ENCODE assay signal across 10 cellular contexts in the genomic region with DNA sequence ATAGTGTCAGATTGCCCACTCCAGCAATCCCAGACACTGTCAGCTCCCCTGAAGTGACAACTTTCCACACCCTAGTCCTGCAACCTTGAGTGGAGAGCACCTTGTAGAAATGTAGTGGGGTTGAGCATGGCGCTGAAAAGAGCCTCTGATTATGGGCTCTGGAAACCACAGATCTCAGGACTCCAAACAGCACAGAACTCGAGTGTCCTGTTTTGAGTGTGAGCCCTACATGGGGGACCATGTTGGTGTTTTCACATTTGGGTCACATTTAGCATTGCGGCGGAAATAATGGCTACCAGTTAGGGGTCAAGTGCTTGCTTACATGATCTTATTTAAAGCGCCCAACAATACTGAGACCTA. TPM values are rescaled to one million over a fixed set of nuclear protein-coding genes. Genes with fewer than 3 reads are reported as not detected.
DNase-seq lines count a peak whose midpoint lies in the region; ATAC-seq and TF ChIP-seq lines count a peak whose summit lies in the region.
"Not testable (repeated sequence)": the region's sequence is repeated elsewhere in the genome, so short reads cannot be mapped to it uniquely, and the experiment has no call there.
"Had no signal": no experiment of that assay in that cellular context is flagged by ENCODE, and none has a peak within 500 bp of the region (broad histone marks: within the 10 kb centered on the region; RNA-seq: fewer than 3 reads in every experiment).

No MANE protein-coding gene starts in this region.

- peaks cover 43% of the 10 kb centered on the region for H3K4me1 Mint-ChIP-seq in activated CD4-positive, alpha-beta T cell treated with anti-CD3 and anti-CD28 coated beads for 36 hours
- H3K4me1 Mint-ChIP-seq in activated T-helper 2 cell treated with anti-CD3 and anti-CD28 coated beads, Interferon-gamma antibody, Interleukin-2, Interleukin-4, amounts not matched to agents 10 μg/mL and 5 μg/mL and 100 μg/mL, durations not matched to agents 14 hours and 24 hours and 36 hours (ENCODE audit: low read depth), result peaks cover 42% of the 10 kb centered on the region
- H3K4me1 Mint-ChIP-seq in activated naive CD8-positive, alpha-beta T cell treated with anti-CD3 and anti-CD28 coated beads, Interleukin-2, amount 50 U/mL, for 24 hours, result peaks cover 48% of the 10 kb centered on the region
- peaks cover 52% of the 10 kb centered on the region for H3K4me1 Mint-ChIP-seq in stimulated activated effector memory CD8-positive, alpha-beta T cell treated with anti-CD3 and anti-CD28 coated beads, Interleukin-12 subunit alpha, Interleukin-12 subunit beta, amount 100 ng/mL, for 72 hours

- not testable (repeated sequence) for H3K27me3 ChIP-seq in lower lobe of right lung (ENCODE audit: low read depth)

- not testable (repeated sequence) for H3K36me3 ChIP-seq in lower lobe of right lung

- POLR2A ChIA-PET in activated CD4-positive, alpha-beta T cell treated with anti-CD3 and anti-CD28 coated beads for 36 hours (lab: Charles Lee), result interaction anchor here (1.1 to 8.0 kb wide), 3 partner anchors 11 to 300 kb away, joined by 3 to 137 read pairs (median 13); no protein-coding TSS in a partner anchor

- H3K9me3 ChIP-seq in lower lobe of right lung, result not testable (repeated sequence)

- not testable (repeated sequence) for TF ChIP-seq CTCF in lower lobe of right lung (IDR thresholded peaks at IDR 0.05)

- peaks cover 90% of the 10 kb centered on the region for H3K36me3 Mint-ChIP-seq in activated CD4-positive, alpha-beta T cell treated with anti-CD3 and anti-CD28 coated beads for 36 hours (ENCODE audit: low read depth)
- H3K36me3 Mint-ChIP-seq in activated T-helper 2 cell treated with anti-CD3 and anti-CD28 coated beads, Interferon-gamma antibody, Interleukin-2, Interleukin-4, amounts not matched to agents 10 μg/mL and 5 μg/mL and 100 μg/mL, durations not matched to agents 14 hours and 24 hours and 36 hours (ENCODE audit: low read depth), result peaks cover 94% of the 10 kb centered on the region
- peaks cover 91% of the 10 kb centered on the region for H3K36me3 Mint-ChIP-seq in activated naive CD8-positive, alpha-beta T cell treated with anti-CD3 and anti-CD28 coated beads, Interleukin-2, amount 50 U/mL, for 24 hours (ENCODE audit: low read depth)
- H3K36me3 Mint-ChIP-seq in stimulated activated effector memory CD8-positive, alpha-beta T cell treated with anti-CD3 and anti-CD28 coated beads, Interleukin-12 subunit alpha, Interleukin-12 subunit beta, amount 100 ng/mL, for 72 hours, result peaks cover 97% of the 10 kb centered on the region

- H3K4me3 ChIP-seq in Jurkat, Clone E6-1 (ENCODE audit: low read length), result peak overlapping the region; percentile 75
- peak overlapping the region; percentile 35 for H3K4me3 ChIP-seq in lower lobe of right lung

- H3K27me3 Mint-ChIP-seq in activated CD4-positive, alpha-beta T cell treated with anti-CD3 and anti-CD28 coated beads for 36 hours; activated T-helper 2 cell treated with anti-CD3 and anti-CD28 coated beads, Interferon-gamma antibody, Interleukin-2, Interleukin-4, amounts not matched to agents 10 μg/mL and 5 μg/mL and 100 μg/mL, durations not matched to agents 14 hours and 24 hours and 36 hours (ENCODE audit: low read depth); activated naive CD8-positive, alpha-beta T cell treated with anti-CD3 and anti-CD28 coated beads, Interleukin-2, amount 50 U/mL, for 24 hours: not testable (repeated sequence)

- ATAC-seq in activated CD4-positive, alpha-beta T cell treated with anti-CD3 and anti-CD28 coated beads for 36 hours; activated naive CD8-positive, alpha-beta T cell treated with anti-CD3 and anti-CD28 coated beads, Interleukin-2, amount 50 U/mL, for 24 hours; lower lobe of right lung: not testable (repeated sequence)
- peak; percentile 36 for ATAC-seq in stimulated activated effector memory CD8-positive, alpha-beta T cell treated with anti-CD3 and anti-CD28 coated beads, Interleukin-12 subunit alpha, Interleukin-12 subunit beta, amount 100 ng/mL, for 72 hours

- not testable (repeated sequence) for H3K27ac ChIP-seq in lower lobe of right lung

- not testable (repeated sequence) for DNase-seq in Jurkat, Clone E6-1 (ENCODE audit: low read depth, low spot score); activated T-helper 2 cell treated with anti-CD3 and anti-CD28 coated beads, Interferon-gamma antibody, Interleukin-2, Interleukin-4, amounts not matched to agents 10 μg/mL and 5 μg/mL and 100 μg/mL, durations not matched to agents 14 hours and 24 hours and 36 hours (ENCODE audit: low spot score); activated naive CD8-positive, alpha-beta T cell treated with anti-CD3 and anti-CD28 coated beads, Interleukin-2, amount 50 U/mL, for 24 hours; lower lobe of right lung
- peak; percentile 41 for DNase-seq in activated CD4-positive, alpha-beta T cell treated with anti-CD3 and anti-CD28 coated beads for 36 hours
- DNase-seq in activated CD8-positive, alpha-beta memory T cell treated with anti-CD3 and anti-CD28 coated beads for 24 hours, result peak; percentile 77
- peak in 1 of 2 donors; percentile 72 for DNase-seq in stimulated activated effector memory CD8-positive, alpha-beta T cell treated with anti-CD3 and anti-CD28 coated beads, Interleukin-12 subunit alpha, Interleukin-12 subunit beta, amount 100 ng/mL, for 72 hours (ENCODE audit: low spot score in 2 of 2)

- H3K4me3 Mint-ChIP-seq in activated CD4-positive, alpha-beta T cell treated with anti-CD3 and anti-CD28 coated beads for 36 hours, result peak overlapping the region; percentile 93
- H3K4me3 Mint-ChIP-seq in activated T-helper 2 cell treated with anti-CD3 and anti-CD28 coated beads, Interferon-gamma antibody, Interleukin-2, Interleukin-4, amounts not matched to agents 10 μg/mL and 5 μg/mL and 100 μg/mL, durations not matched to agents 14 hours and 24 hours and 36 hours (ENCODE audit: low read depth), result peak overlapping the region; percentile 99
- H3K4me3 Mint-ChIP-seq in activated naive CD8-positive, alpha-beta T cell treated with anti-CD3 and anti-CD28 coated beads, Interleukin-2, amount 50 U/mL, for 24 hours, result peak overlapping the region; percentile 98
- peak overlapping the region; percentile 93 for H3K4me3 Mint-ChIP-seq in stimulated activated effector memory CD8-positive, alpha-beta T cell treated with anti-CD3 and anti-CD28 coated beads, Interleukin-12 subunit alpha, Interleukin-12 subunit beta, amount 100 ng/mL, for 72 hours

- peak overlapping the region; percentile 100 for H3K27ac Mint-ChIP-seq in activated CD4-positive, alpha-beta T cell treated with anti-CD3 and anti-CD28 coated beads for 36 hours
- H3K27ac Mint-ChIP-seq in activated T-helper 2 cell treated with anti-CD3 and anti-CD28 coated beads, Interferon-gamma antibody, Interleukin-2, Interleukin-4, amounts not matched to agents 10 μg/mL and 5 μg/mL and 100 μg/mL, durations not matched to agents 14 hours and 24 hours and 36 hours, result peak overlapping the region; percentile 89
- peak overlapping the region; percentile 99 for H3K27ac Mint-ChIP-seq in activated naive CD8-positive, alpha-beta T cell treated with anti-CD3 and anti-CD28 coated beads, Interleukin-2, amount 50 U/mL, for 24 hours
- peak overlapping the region; percentile 99 for H3K27ac Mint-ChIP-seq in stimulated activated effector memory CD8-positive, alpha-beta T cell treated with anti-CD3 and anti-CD28 coated beads, Interleukin-12 subunit alpha, Interleukin-12 subunit beta, amount 100 ng/mL, for 72 hours

- not testable (repeated sequence) for H3K4me1 ChIP-seq in lower lobe of right lung

- H3K9me3 Mint-ChIP-seq in activated CD4-positive, alpha-beta T cell treated with anti-CD3 and anti-CD28 coated beads for 36 hours (ENCODE audit: low read depth); activated T-helper 2 cell treated with anti-CD3 and anti-CD28 coated beads, Interferon-gamma antibody, Interleukin-2, Interleukin-4, amounts not matched to agents 10 μg/mL and 5 μg/mL and 100 μg/mL, durations not matched to agents 14 hours and 24 hours and 36 hours; activated naive CD8-positive, alpha-beta T cell treated with anti-CD3 and anti-CD28 coated beads, Interleukin-2, amount 50 U/mL, for 24 hours; stimulated activated effector memory CD8-positive, alpha-beta T cell treated with anti-CD3 and anti-CD28 coated beads, Interleukin-12 subunit alpha, Interleukin-12 subunit beta, amount 100 ng/mL, for 72 hours: not testable (repeated sequence)

- CTCF ChIA-PET in activated CD4-positive, alpha-beta T cell treated with anti-CD3 and anti-CD28 coated beads for 36 hours (lab: Charles Lee), result interaction anchor here (1.6 to 2.1 kb wide), 2 partner anchors 11 to 20 kb away, joined by 6 to 9 read pairs; no protein-coding TSS in a partner anchor

- intact Hi-C loops in activated CD4-positive, alpha-beta T cell treated with anti-CD3 and anti-CD28 coated beads for 36 hours (cut with DNase I, micrococcal nuclease), result loop anchor here in 1 of 2 experiments (5.0 to 10.0 kb wide), 2 partner anchors 609 to 846 kb away; a partner anchor contains a TSS
- intact Hi-C loops in activated T-helper 2 cell treated with anti-CD3 and anti-CD28 coated beads, Interferon-gamma antibody, Interleukin-2, Interleukin-4, amounts not matched to agents 10 μg/mL and 5 μg/mL and 100 μg/mL, durations not matched to agents 14 hours and 24 hours and 36 hours (cut with micrococcal nuclease); lower lobe of right lung (cut with DNase I): not testable (repeated sequence)

RNA-seq across cellular contexts. Expression of a gene that starts 4.2 kb away (rescaled TPM):
- polyA plus RNA-seq in Jurkat, Clone E6-1 (2012; ENCODE audit: insufficient read depth, insufficient read length), result 5.6 TPM
- total RNA-seq in activated CD4-positive, alpha-beta T cell treated with anti-CD3 and anti-CD28 coated beads for 36 hours, result 100 to 1,000 TPM; 287 to 291 TPM
- total RNA-seq in activated T-helper 2 cell treated with anti-CD3 and anti-CD28 coated beads, Interferon-gamma antibody, Interleukin-2, Interleukin-4, amounts not matched to agents 10 μg/mL and 5 μg/mL and 100 μg/mL, durations not matched to agents 14 hours and 24 hours and 36 hours, result 284 and 304 TPM in 2 replicates
- 9.8 TPM for total RNA-seq in lower lobe of right lung
- total RNA-seq: HFFc6, MCF 10A, OCI-LY7 had no signal

Comparison
In these comparisons a context has a peak if more than half of its experiments do, and no peak if none do; other contexts are left out.
1. RNA of a gene that starts 4.2 kb away (total RNA-seq): 284 to 304 TPM in activated T-helper 2 cell treated with anti-CD3 and anti-CD28 coated beads, Interferon-gamma antibody, Interleukin-2, Interleukin-4, amounts not matched to agents 10 μg/mL and 5 μg/mL and 100 μg/mL, durations not matched to agents 14 hours and 24 hours and 36 hours and 287 to 291 TPM in activated CD4-positive, alpha-beta T cell treated with anti-CD3 and anti-CD28 coated beads for 36 hours; 9.8 TPM in lower lobe of right lung (single experiment); every median in the first group is over 10 times any median in the second.
2. Peak in every context shown above with its lines, with median percentiles within 50 percentile points of each other: H3K27ac Mint-ChIP-seq and H3K4me3 Mint-ChIP-seq.